Comparison of ENCODE assay signal across 8 cellular contexts in genomic region chr4:158610790-158611189, GRCh38.
DNase-seq lines count a peak whose midpoint lies in the region; ATAC-seq, FAIRE-seq and TF ChIP-seq lines count a peak whose summit lies in the region.

No MANE protein-coding gene starts in this region.

- FAIRE-seq in bronchial epithelial cell (lab: Jason Lieb, UNC), result no peak

- TF ChIP-seq POLR2A in GM18505 (IDR thresholded peaks at IDR 0.05; ENCODE audit: borderline replicate concordance, extremely low read depth, insufficient read depth, insufficient read length), result no peak

- no peaks in the 10 kb centered on the region for H3K36me3 ChIP-seq in bronchial epithelial cell (ENCODE audit: control insufficient read depth, insufficient read depth, low read length)

- H3K4me3 ChIP-seq in bronchial epithelial cell (ENCODE audit: low read depth, low read length), result no peak overlapping the region

- TF ChIP-seq CTCF in bronchial epithelial cell (IDR thresholded peaks at IDR 0.05; ENCODE audit: insufficient read depth, low read length, severe bottlenecking), result no peak

- ATAC-seq in GM18505 (IDR thresholded peaks at IDR 0.05; ENCODE audit: unreplicated experiment), result peak; percentile 96
- peak; percentile 93 for ATAC-seq in GM21526 (IDR thresholded peaks at IDR 0.05; ENCODE audit: low FRiP score, unreplicated experiment)
- peak; percentile 85 for ATAC-seq in HG03280 (IDR thresholded peaks at IDR 0.05; ENCODE audit: unreplicated experiment)

- no peaks in the 10 kb centered on the region for H3K27me3 ChIP-seq in bronchial epithelial cell (ENCODE audit: control insufficient read depth, insufficient read depth, low read length)

- peak; percentile 82 for DNase-seq in bronchial epithelial cell (ENCODE audit: low read depth)
- DNase-seq in activated CD4-positive, CD25-positive, alpha-beta regulatory T cell (lab: John Stamatoyannopoulos, UW), result no peak
- DNase-seq in amniotic stem cell (lab: John Stamatoyannopoulos, UW), result no peak
- no peak for DNase-seq in iPS-NIHi7 (ENCODE audit: extremely low spot score)
- no peak for DNase-seq in anterior cingulate cortex (lab: John Stamatoyannopoulos, UW)
